1 cellular context compared by ENCODE assay signal in genomic region chr19:49680473-49681351, GRCh38.
TF ChIP-seq lines count a peak whose summit lies in the region.

No MANE protein-coding gene starts in this region.

TF ChIP-seq in HepG2, 621 proteins besides CTCF, POLR2A, EP300 and RAD21 (continues in another document):
- TF ChIP-seq MXI1 (IDR thresholded peaks at IDR 0.05; ENCODE audit: borderline replicate concordance, low read depth, low read length), result peak; percentile 67; the same call in 2 of the 3 replicates
- TF ChIP-seq ZMAT5 (CRISPR knock-in tag; IDR thresholded peaks at IDR 0.05; ENCODE audit: borderline replicate concordance, low read depth), result no peak
- TF ChIP-seq NKX3-1 (CRISPR knock-in tag; IDR thresholded peaks at IDR 0.05), result no peak
- TF ChIP-seq NR2F6 (IDR thresholded peaks at IDR 0.05), result no peak
- TF ChIP-seq NR2F6 (CRISPR knock-in tag; IDR thresholded peaks at IDR 0.05), result peak; percentile 52; the same call in 1 of the 2 replicates
- TF ChIP-seq HOXA3 (CRISPR knock-in tag; IDR thresholded peaks at IDR 0.05), result peak; percentile 31; the same call in 1 of the 2 replicates
- TF ChIP-seq KAT8 (CRISPR knock-in tag; IDR thresholded peaks at IDR 0.05), result peak; percentile 35; the same call in 1 of the 2 replicates
- TF ChIP-seq SRSF9 (IDR thresholded peaks at IDR 0.05; ENCODE audit: borderline replicate concordance, insufficient read depth, low read depth, low read length, poor library complexity, severe bottlenecking), result no peak
- TF ChIP-seq KLF16 (CRISPR knock-in tag; IDR thresholded peaks at IDR 0.05), result 0 out of 4 replicates have a peak, but pooled peaks of 1 of the 2 experiments have one; percentile 30
- TF ChIP-seq SRY (CRISPR knock-in tag; IDR thresholded peaks at IDR 0.05), result 0 out of 2 replicates have a peak, but pooled peaks have one; percentile 25
- TF ChIP-seq ZFY (CRISPR knock-in tag; IDR thresholded peaks at IDR 0.05), result peak; percentile 55; the same call in 1 of the 2 replicates
- 0 out of 2 replicates have a peak, but pooled peaks have one; percentile 21 for TF ChIP-seq HOMEZ (CRISPR knock-in tag; IDR thresholded peaks at IDR 0.05; ENCODE audit: low read depth)
- peak; percentile 56; the same call in 1 of the 2 replicates for TF ChIP-seq THAP11 (CRISPR knock-in tag; IDR thresholded peaks at IDR 0.05)
- TF ChIP-seq SAP130 (CRISPR knock-in tag; IDR thresholded peaks at IDR 0.05; ENCODE audit: low read depth), result peak; percentile 39; the same call in 1 of the 2 replicates
- TF ChIP-seq ZNF788 (CRISPR knock-in tag; IDR thresholded peaks at IDR 0.05; ENCODE audit: borderline replicate concordance), result peak; percentile 61; the same call in 1 of the 2 replicates
- TF ChIP-seq CAMTA2 (CRISPR knock-in tag; IDR thresholded peaks at IDR 0.05; ENCODE audit: borderline replicate concordance), result no peak
- 0 out of 2 replicates have a peak, but pooled peaks have one; percentile 17 for TF ChIP-seq ELF3 (CRISPR knock-in tag; IDR thresholded peaks at IDR 0.05)
- peak; percentile 51 for TF ChIP-seq RBM39 (IDR thresholded peaks at IDR 0.05; ENCODE audit: low read depth, low read length, poor library complexity, severe bottlenecking)
- peak; percentile 39 for TF ChIP-seq TEAD3 (CRISPR knock-in tag; optimal IDR thresholded peaks at IDR 0.05; ENCODE audit: borderline replicate concordance)
- TF ChIP-seq ZSCAN9 (CRISPR knock-in tag; IDR thresholded peaks at IDR 0.05; ENCODE audit: borderline replicate concordance), result 0 out of 2 replicates have a peak, but pooled peaks have one; percentile 4
- TF ChIP-seq ZNF362 (CRISPR knock-in tag; IDR thresholded peaks at IDR 0.05; ENCODE audit: borderline replicate concordance), result no peak
- peak; percentile 15 to 76; a peak in 2 of 4 replicates for TF ChIP-seq HMGXB4 (CRISPR knock-in tag; IDR thresholded peaks at IDR 0.05; ENCODE audit: borderline replicate concordance in 1 of 2, low read depth in 1 of 2)
- TF ChIP-seq HDAC2 (CRISPR knock-in tag; IDR thresholded peaks at IDR 0.05), result 0 out of 2 replicates have a peak, but pooled peaks have one; percentile 32
- peak; percentile 78 for TF ChIP-seq STAG1 (CRISPR knock-in tag; IDR thresholded peaks at IDR 0.05)
- TF ChIP-seq MXD4 (CRISPR knock-in tag; IDR thresholded peaks at IDR 0.05), result 0 out of 2 replicates have a peak, but pooled peaks have one; percentile 36
- peak; percentile 64; the same call in 1 of the 2 replicates for TF ChIP-seq RFX3 (CRISPR knock-in tag; IDR thresholded peaks at IDR 0.05)
- no peak for TF ChIP-seq FLYWCH1 (CRISPR knock-in tag; IDR thresholded peaks at IDR 0.05)
- TF ChIP-seq AGO2 (optimal IDR thresholded peaks at IDR 0.05; ENCODE audit: low read depth, low read length), result peak; percentile 66
- TF ChIP-seq HNRNPK (IDR thresholded peaks at IDR 0.05; ENCODE audit: low read depth, low read length, poor library complexity, severe bottlenecking), result peak; percentile 54
- TF ChIP-seq XRCC5 (optimal IDR thresholded peaks at IDR 0.05; ENCODE audit: low read length), result peak; percentile 93
- TF ChIP-seq ZBTB26 (CRISPR knock-in tag; IDR thresholded peaks at IDR 0.05; ENCODE audit: borderline replicate concordance), result 0 out of 2 replicates have a peak, but pooled peaks have one; percentile 31
- no peak for TF ChIP-seq MTF1 (CRISPR knock-in tag; IDR thresholded peaks at IDR 0.05)
- TF ChIP-seq ZNF556 (CRISPR knock-in tag; IDR thresholded peaks at IDR 0.05; ENCODE audit: borderline replicate concordance), result 0 out of 2 replicates have a peak, but pooled peaks have one; percentile 38
- TF ChIP-seq KAT2B (IDR thresholded peaks at IDR 0.05; ENCODE audit: borderline replicate concordance, low read depth, low read length), result no peak
- 0 out of 2 replicates have a peak, but pooled peaks have one; percentile 17 for TF ChIP-seq E2F5 (CRISPR knock-in tag; conservative IDR thresholded peaks at IDR 0.05)
- no peak for TF ChIP-seq ZNF512 (CRISPR knock-in tag; IDR thresholded peaks at IDR 0.05)
- TF ChIP-seq ZNF598 (CRISPR knock-in tag; IDR thresholded peaks at IDR 0.05; ENCODE audit: borderline replicate concordance), result peak; percentile 28; the same call in 1 of the 2 replicates
- TF ChIP-seq HNF1A (IDR thresholded peaks at IDR 0.05; ENCODE audit: low read depth), result no peak
- TF ChIP-seq HNF1A (CRISPR knock-in tag; IDR thresholded peaks at IDR 0.05; ENCODE audit: borderline replicate concordance), result 0 out of 2 replicates have a peak, but pooled peaks have one; percentile 23
- peak; percentile 43; the same call in 1 of the 2 replicates for TF ChIP-seq RFX1 (IDR thresholded peaks at IDR 0.05)
- TF ChIP-seq BORCS8-MEF2B (CRISPR knock-in tag; IDR thresholded peaks at IDR 0.05), result peak; percentile 41; the same call in 1 of the 2 replicates
- TF ChIP-seq PATZ1 (CRISPR knock-in tag; IDR thresholded peaks at IDR 0.05), result peak; percentile 31; the same call in 1 of the 2 replicates
- TF ChIP-seq DZIP1 (CRISPR knock-in tag; IDR thresholded peaks at IDR 0.05), result no peak
- TF ChIP-seq KLF15 (CRISPR knock-in tag; IDR thresholded peaks at IDR 0.05; ENCODE audit: borderline replicate concordance), result no peak
